9 cellular contexts compared by ENCODE assay signal in the genomic region with DNA sequence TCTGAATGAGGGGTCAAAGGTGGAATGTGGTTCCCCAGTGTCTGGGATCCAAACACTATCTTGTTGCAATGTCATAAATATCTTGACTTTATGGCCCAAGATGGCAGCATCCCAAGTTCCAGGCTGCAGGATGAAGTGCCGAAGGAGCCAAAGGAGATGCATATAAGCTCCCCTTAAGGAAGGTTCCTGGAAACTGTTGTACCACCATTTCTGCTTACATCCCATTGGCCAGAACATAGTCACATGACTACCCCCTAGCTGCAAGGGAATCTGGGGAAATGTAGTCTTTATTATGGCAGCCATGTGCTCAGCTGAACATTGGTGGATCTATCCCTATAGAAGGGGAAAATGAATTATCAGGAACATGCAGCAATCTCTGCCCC. TPM values are rescaled to one million over a fixed set of nuclear protein-coding genes. Genes with fewer than 3 reads are reported as not detected.
DNase-seq lines count a peak whose midpoint lies in the region; ATAC-seq, FAIRE-seq and TF ChIP-seq lines count a peak whose summit lies in the region.
"Had no signal": no experiment of that assay in that cellular context is flagged by ENCODE, and none has a peak within 500 bp of the region (broad histone marks: within the 10 kb centered on the region; RNA-seq: fewer than 3 reads in every experiment).

No MANE protein-coding gene starts in this region.

- no peaks in the 10 kb centered on the region for H3K36me3 Mint-ChIP-seq in activated T-helper 2 cell treated with anti-CD3 and anti-CD28 coated beads, Interferon-gamma antibody, Interleukin-2, Interleukin-4, amounts not matched to agents 10 μg/mL and 5 μg/mL and 100 μg/mL, durations not matched to agents 14 hours and 24 hours and 36 hours (ENCODE audit: low read depth)

- H3K9me3 Mint-ChIP-seq in activated T-helper 2 cell treated with anti-CD3 and anti-CD28 coated beads, Interferon-gamma antibody, Interleukin-2, Interleukin-4, amounts not matched to agents 10 μg/mL and 5 μg/mL and 100 μg/mL, durations not matched to agents 14 hours and 24 hours and 36 hours = no peaks in the 10 kb centered on the region

- no peak overlapping the region for H3K27ac Mint-ChIP-seq in activated T-helper 2 cell treated with anti-CD3 and anti-CD28 coated beads, Interferon-gamma antibody, Interleukin-2, Interleukin-4, amounts not matched to agents 10 μg/mL and 5 μg/mL and 100 μg/mL, durations not matched to agents 14 hours and 24 hours and 36 hours

- no peaks in the 10 kb centered on the region for H3K79me2 ChIP-seq in H1 (ENCODE audit: control insufficient read depth in 1 of 2, insufficient read depth in 2 of 2, low read length in 2 of 2)

- POLR2A ChIA-PET in A673 (lab: Charles Lee; ENCODE audit: low non-redundant PET) = no interaction called here
- POLR2A ChIA-PET in H1 (lab: Charles Lee; ENCODE audit: partially characterized antibody) = interaction anchor here (0.6 to 1.5 kb wide), 3 partner anchors 19 to 128 kb away, joined by 3 to 4 read pairs (median 3); no protein-coding TSS in a partner anchor

- H3K14ac ChIP-seq in H1 (ENCODE audit: insufficient read length) = no peak overlapping the region

- H3K4me1 ChIP-seq in A673 (ENCODE audit: insufficient read depth, low read length, poor library complexity, severe bottlenecking) (peaks cover 18% of the 10 kb centered on the region), H1 (replicated peaks in 1 of 4; ENCODE audit: control insufficient read depth in 3 of 4, insufficient read depth in 4 of 4, low read length in 3 of 4) (no peaks in the 10 kb centered on the region)

- no peaks in the 10 kb centered on the region for H3K27me3 Mint-ChIP-seq in activated T-helper 2 cell treated with anti-CD3 and anti-CD28 coated beads, Interferon-gamma antibody, Interleukin-2, Interleukin-4, amounts not matched to agents 10 μg/mL and 5 μg/mL and 100 μg/mL, durations not matched to agents 14 hours and 24 hours and 36 hours (ENCODE audit: low read depth)

- no peak overlapping the region for H3K9ac ChIP-seq in H1 (replicated peaks in 1 of 4; ENCODE audit: extremely low read depth in 1 of 4, low read depth in 3 of 4, low read length in 3 of 4)

- no peak overlapping the region for H3K4me3 ChIP-seq in A673 (ENCODE audit: low read depth, low read length, poor library complexity, severe bottlenecking)
- no peak overlapping the region for H3K4me3 ChIP-seq in NB4 (ENCODE audit: low read depth, low read length)
- no peak overlapping the region for H3K4me3 ChIP-seq in H1 (ENCODE audit: extremely low read depth in 1 of 4, insufficient read depth in 2 of 4, low read depth in 3 of 4, low read length in 4 of 4)

- H3K27ac ChIP-seq in A673 (ENCODE audit: low read depth, low read length, poor library complexity, severe bottlenecking) (no peak overlapping the region), H1 (ENCODE audit: low read depth, low read length) (no peak overlapping the region)

- no peak for TF ChIP-seq CTCF in A673 (conservative IDR thresholded peaks at IDR 0.05; ENCODE audit: low read depth, low read length)
- no peak for TF ChIP-seq CTCF in NB4 (IDR thresholded peaks at IDR 0.05; ENCODE audit: low read depth, low read length)
- TF ChIP-seq CTCF in H1 (IDR thresholded peaks at IDR 0.05; ENCODE audit: control extremely low read depth in 1 of 3, insufficient read depth in 1 of 3, low read depth in 1 of 3, low read length in 3 of 3) = no peak

- H3K18ac ChIP-seq in H1 (ENCODE audit: extremely low read depth, low read length) = no peak overlapping the region

- DNase-seq in A673 (ENCODE audit: low spot score) (peak; percentile 52), NB4 (ENCODE audit: low read depth) (peak; percentile 58), H1 (ENCODE audit: low read depth in 1 of 2, low spot score in 2 of 2) (no peak), iPS-NIHi11 (ENCODE audit: low spot score) (no peak), mesenteric fat pad (ENCODE audit: low spot score) (no peak), SW480 (ENCODE audit: low spot score) (no peak)
- DNase-seq in activated T-helper 2 cell treated with anti-CD3 and anti-CD28 coated beads, Interferon-gamma antibody, Interleukin-2, Interleukin-4, amounts not matched to agents 10 μg/mL and 5 μg/mL and 100 μg/mL, durations not matched to agents 14 hours and 24 hours and 36 hours (ENCODE audit: low spot score) = no peak
- DNase-seq: effector memory CD4-positive, alpha-beta T cell had no signal

- H3K23me2 ChIP-seq in H1 (ENCODE audit: low read depth, low read length) = no peaks in the 10 kb centered on the region

- no peak overlapping the region for H3K23ac ChIP-seq in H1 (ENCODE audit: insufficient read length)

- H2BK12ac ChIP-seq in H1 (ENCODE audit: low read depth, low read length) = 0 out of 2 replicates have a peak overlapping the region, but pooled peaks have one; percentile 41

- H3K36me3 ChIP-seq in A673 (ENCODE audit: insufficient read depth, low read length, poor library complexity, severe bottlenecking) (no peaks in the 10 kb centered on the region), H1 (ENCODE audit: control insufficient read depth in 2 of 4, insufficient read depth in 4 of 4, low read length in 3 of 4) (no peaks in the 10 kb centered on the region; a peak in 2 of 8 replicates)

- TF ChIP-seq POLR2A in NB4 (IDR thresholded peaks at IDR 0.05; ENCODE audit: extremely low read depth, insufficient read length) = no peak
- TF ChIP-seq POLR2A in H1 (IDR thresholded peaks at IDR 0.05; ENCODE audit: control extremely low read depth in 1 of 2, low read depth in 2 of 2, low read length in 2 of 2) = no peak

- no peak overlapping the region for H2BK20ac ChIP-seq in H1 (ENCODE audit: low read length)

- no peaks in the 10 kb centered on the region for H3K9me3 ChIP-seq in A673 (ENCODE audit: low read depth, low read length, poor library complexity, severe bottlenecking)
- peaks cover 0 to 8% of the 10 kb centered on the region in 2 experiments; a peak in 1 of 4 replicates for H3K9me3 ChIP-seq in H1 (ENCODE audit: insufficient read depth in 2 of 2, low read depth in 1 of 2, low read length in 1 of 2)

- H2AK5ac ChIP-seq in H1 (ENCODE audit: low read depth, low read length) = no peak overlapping the region

- H3K4ac ChIP-seq in H1 (replicated peaks; ENCODE audit: insufficient read length, low read depth, low read length) = no peak overlapping the region

- H2BK15ac ChIP-seq in H1 (ENCODE audit: low read length) = no peak overlapping the region; the same call in 1 of the 2 replicates

- 100% methylated on average over 1 of the region's 1 CpG; no CpG with 5 or more reads in 1 of the 2 experiments for WGBS in H1 (ENCODE audit: extremely low coverage in 1 of 2, insufficient coverage in 1 of 2, insufficient read length in 1 of 2, insufficient replicate concordance in 2 of 2, low coverage in 1 of 2, low lambda C conversion rate in 2 of 2, missing lambda C conversion rate in 1 of 2), 2 experiments

- H2AFZ ChIP-seq in H1 (ENCODE audit: low read length) = peak overlapping the region; percentile 83

- H2BK5ac ChIP-seq in H1 (ENCODE audit: low read depth, low read length) = no peak overlapping the region

- H3K4me3 Mint-ChIP-seq in activated T-helper 2 cell treated with anti-CD3 and anti-CD28 coated beads, Interferon-gamma antibody, Interleukin-2, Interleukin-4, amounts not matched to agents 10 μg/mL and 5 μg/mL and 100 μg/mL, durations not matched to agents 14 hours and 24 hours and 36 hours (ENCODE audit: low read depth) = no peak overlapping the region

- intact Hi-C loops in A673 (cut with micrococcal nuclease; ENCODE audit: unreplicated experiment) = loop anchor here (10.0 kb wide), 1 partner anchor 527 kb away; no protein-coding TSS in a partner anchor
- intact Hi-C loops in activated T-helper 2 cell treated with anti-CD3 and anti-CD28 coated beads, Interferon-gamma antibody, Interleukin-2, Interleukin-4, amounts not matched to agents 10 μg/mL and 5 μg/mL and 100 μg/mL, durations not matched to agents 14 hours and 24 hours and 36 hours (cut with micrococcal nuclease) = no loop called here

- H4K91ac ChIP-seq in H1 (replicated peaks; ENCODE audit: insufficient read length, low read length) = no peak overlapping the region

- no peaks in the 10 kb centered on the region for H3K4me1 Mint-ChIP-seq in activated T-helper 2 cell treated with anti-CD3 and anti-CD28 coated beads, Interferon-gamma antibody, Interleukin-2, Interleukin-4, amounts not matched to agents 10 μg/mL and 5 μg/mL and 100 μg/mL, durations not matched to agents 14 hours and 24 hours and 36 hours (ENCODE audit: low read depth)

- no peaks in the 10 kb centered on the region for H4K20me1 ChIP-seq in H1 (replicated peaks in 1 of 2; ENCODE audit: control insufficient read depth in 1 of 2, insufficient read depth in 2 of 2, low read length in 2 of 2)

- no peak overlapping the region for H2BK120ac ChIP-seq in H1 (replicated peaks; ENCODE audit: low read depth, low read length)

- no TSS peak for BruUV-seq in A673 (replicated peaks; lab: Mats Ljungman, UMichigan)

- H3K27me3 ChIP-seq in A673 (replicated peaks; ENCODE audit: insufficient read depth, low read depth, low read length, poor library complexity) = no peaks in the 10 kb centered on the region
- no peaks in the 10 kb centered on the region for H3K27me3 ChIP-seq in H1 (replicated peaks in 1 of 4; ENCODE audit: control insufficient read depth in 3 of 4, extremely low read depth in 1 of 4, insufficient read depth in 3 of 4, low read length in 3 of 4)

- no peak overlapping the region for H4K8ac ChIP-seq in H1 (ENCODE audit: extremely low read depth, insufficient read depth, low read length)

- ATAC-seq in GM19035 (IDR thresholded peaks at IDR 0.05; ENCODE audit: unreplicated experiment) = peak; percentile 19

- TF ChIP-seq EP300 in H1 (IDR thresholded peaks at IDR 0.05; ENCODE audit: borderline replicate concordance in 1 of 2, low read depth in 2 of 2, low read length in 2 of 2) = no peak

- no peak overlapping the region for H4K5ac ChIP-seq in H1 (ENCODE audit: insufficient read length, low read depth, low read length)

- FAIRE-seq in H1 (lab: Jason Lieb, UNC) = peak; percentile 81

- no peak for TF ChIP-seq RAD21 in H1 (IDR thresholded peaks at IDR 0.05 in 1 of 2, conservative IDR thresholded peaks at IDR 0.05 in 1 of 2; ENCODE audit: low read depth in 2 of 2, low read length in 2 of 2)

- CTCF ChIA-PET in A673 (lab: Charles Lee) = interaction anchor here (1.9 kb wide), 1 partner anchor 245 kb away, joined by 4 read pairs; no protein-coding TSS in a partner anchor
- CTCF ChIA-PET in H1 (lab: Charles Lee; ENCODE audit: partially characterized antibody) = interaction anchor here (0.6 to 4.0 kb wide), 47 partner anchors 10 to 523 kb away, joined by 3 to 44 read pairs (median 5); no protein-coding TSS in a partner anchor

- H3K56ac ChIP-seq in H1 (replicated peaks; ENCODE audit: insufficient read length, low read depth, low read length) = no peak overlapping the region

- no peak overlapping the region for H3K4me2 ChIP-seq in H1 (ENCODE audit: insufficient read depth in 1 of 2, low read depth in 2 of 2, low read length in 2 of 2)

- no peaks in the 10 kb centered on the region for H3K79me1 ChIP-seq in H1 (ENCODE audit: low read depth, low read length)

RNA-seq across cellular contexts. Expression of a gene that starts 54.3 kb away (rescaled TPM):
- total RNA-seq in A673 (2021) (57.6 and 62.1 TPM in 2 replicates), mesenteric fat pad (4.6 TPM)
- total RNA-seq in H1 (2021; fragmentation: NEBNext Ultra II Directional; extraction: Animal tissue kit (Norgen Biotek cat#: 25700)) = 24.0 and 27.2 TPM in 2 replicates
- polyA plus RNA-seq in H1 (2011; rRNA removed) = 27.7 and 28.1 TPM in 2 replicates
- 35.9 TPM for polyA plus RNA-seq in H1 (2011; cell fraction: cytosol; rRNA removed)
- polyA plus RNA-seq in H1 (2011; cell fraction: nucleus; rRNA removed) = 45.8 TPM
- 21.0 to 34.8 TPM (median 31.0 TPM) in 4 replicates for polyA plus RNA-seq in H1 (2012, experiment 1 of 2)
- polyA plus RNA-seq in H1 (2012, experiment 2 of 2) = 18.8 TPM
- polyA plus RNA-seq in H1 (2013, experiment 1 of 2) = 16.2 TPM
- 14.6 TPM for polyA plus RNA-seq in H1 (2013, experiment 2 of 2)
- polyA minus RNA-seq in H1 (2011; rRNA and poly(A)+ RNA removed) = 28.8 and 37.6 TPM in 2 replicates
- 12.6 TPM for polyA minus RNA-seq in H1 (2011; cell fraction: cytosol; rRNA and poly(A)+ RNA removed)
- polyA minus RNA-seq in H1 (2011; cell fraction: nucleus; rRNA and poly(A)+ RNA removed) = 26.3 TPM
- total RNA-seq in activated T-helper 2 cell treated with anti-CD3 and anti-CD28 coated beads, Interferon-gamma antibody, Interleukin-2, Interleukin-4, amounts not matched to agents 10 μg/mL and 5 μg/mL and 100 μg/mL, durations not matched to agents 14 hours and 24 hours and 36 hours = 140 and 146 TPM in 2 replicates

Comparison
In these comparisons a context has a peak if more than half of its experiments do, and no peak if none do; other contexts are left out.
1. DNase-seq: peak in A673 (single experiment) and NB4 (single experiment); none in H1 (0 of 2), iPS-NIHi11 (single experiment), mesenteric fat pad (single experiment), SW480 (single experiment) and activated T-helper 2 cell treated with anti-CD3 and anti-CD28 coated beads, Interferon-gamma antibody, Interleukin-2, Interleukin-4, amounts not matched to agents 10 μg/mL and 5 μg/mL and 100 μg/mL, durations not matched to agents 14 hours and 24 hours and 36 hours (single experiment).